ENCODE assay signal across 10 cellular contexts in genomic region chr7:159031135-159031701, GRCh38.
A peak's percentile ranks its signal among the peaks of the same experiment; 100 is the strongest.
DNase-seq lines count a peak whose midpoint lies in the region; ATAC-seq and TF ChIP-seq lines count a peak whose summit lies in the region.
"Had no signal": no experiment of that assay in that cellular context is flagged by ENCODE, and none has a peak within 500 bp of the region (broad histone marks: within the 10 kb centered on the region; RNA-seq: fewer than 3 reads in every experiment).

No MANE protein-coding gene starts in this region.

- H3K4me1 ChIP-seq in ascending aorta: peaks cover 0 to 18% of the 10 kb centered on the region in 2 donors

- no peak for TF ChIP-seq CTCF in ascending aorta (IDR thresholded peaks at IDR 0.05)

- ATAC-seq in sciatic nerve: peak; percentile 71
- no peak for ATAC-seq in GM21619 (IDR thresholded peaks at IDR 0.05; ENCODE audit: unreplicated experiment)

- DNase-seq in ascending aorta (ENCODE audit: low spot score in 2 of 2) (peak in 1 of 2 donors; percentile 80), iPS-NIHi7 (ENCODE audit: extremely low spot score) (peak; percentile 48), sciatic nerve (ENCODE audit: low spot score) (peak; percentile 65), GOT3 (lab: John Stamatoyannopoulos, UW) (no peak), NCI-H524 (lab: John Stamatoyannopoulos, UW) (no peak)
- DNase-seq in stimulated activated CD4-positive, alpha-beta T cell treated with anti-CD3 and anti-CD28 coated beads, Interleukin-12 subunit alpha, Interleukin-12 subunit beta, amount 100 ng/mL, for 4 hours: no peak
- DNase-seq: EL, HFFc6 had no signal

- intact Hi-C loops in ascending aorta (cut with DNase I): loop anchor here (1.0 to 5.0 kb wide), 3 partner anchors 38 to 111 kb away; partner anchors contain the start of gene VIPR2
- intact Hi-C loops in sciatic nerve (cut with DNase I): no loop called here

- peak overlapping the region; percentile 94 to 96 for H3K27ac ChIP-seq in ascending aorta

- H3K9me3 ChIP-seq in ascending aorta: no peaks in the 10 kb centered on the region

- no peaks in the 10 kb centered on the region for H3K27me3 ChIP-seq in ascending aorta

- peaks cover 0 to 21% of the 10 kb centered on the region in 2 donors for H3K36me3 ChIP-seq in ascending aorta

- H3K4me3 ChIP-seq in GM08714 (ENCODE audit: low read length): peak overlapping the region; percentile 45; the same call in 1 of the 2 replicates
- peak overlapping the region; percentile 59 to 78 for H3K4me3 ChIP-seq in ascending aorta

Comparison
In these comparisons a context has a peak if more than half of its experiments do, and no peak if none do; other contexts are left out.
1. DNase-seq: peak in iPS-NIHi7 (single experiment) and sciatic nerve (single experiment); none in GOT3 (single experiment), stimulated activated CD4-positive, alpha-beta T cell treated with anti-CD3 and anti-CD28 coated beads, Interleukin-12 subunit alpha, Interleukin-12 subunit beta, amount 100 ng/mL, for 4 hours (single experiment) and NCI-H524 (0 of 2).